Comparison of ENCODE assay signal across 21 cellular contexts in the genomic region with DNA sequence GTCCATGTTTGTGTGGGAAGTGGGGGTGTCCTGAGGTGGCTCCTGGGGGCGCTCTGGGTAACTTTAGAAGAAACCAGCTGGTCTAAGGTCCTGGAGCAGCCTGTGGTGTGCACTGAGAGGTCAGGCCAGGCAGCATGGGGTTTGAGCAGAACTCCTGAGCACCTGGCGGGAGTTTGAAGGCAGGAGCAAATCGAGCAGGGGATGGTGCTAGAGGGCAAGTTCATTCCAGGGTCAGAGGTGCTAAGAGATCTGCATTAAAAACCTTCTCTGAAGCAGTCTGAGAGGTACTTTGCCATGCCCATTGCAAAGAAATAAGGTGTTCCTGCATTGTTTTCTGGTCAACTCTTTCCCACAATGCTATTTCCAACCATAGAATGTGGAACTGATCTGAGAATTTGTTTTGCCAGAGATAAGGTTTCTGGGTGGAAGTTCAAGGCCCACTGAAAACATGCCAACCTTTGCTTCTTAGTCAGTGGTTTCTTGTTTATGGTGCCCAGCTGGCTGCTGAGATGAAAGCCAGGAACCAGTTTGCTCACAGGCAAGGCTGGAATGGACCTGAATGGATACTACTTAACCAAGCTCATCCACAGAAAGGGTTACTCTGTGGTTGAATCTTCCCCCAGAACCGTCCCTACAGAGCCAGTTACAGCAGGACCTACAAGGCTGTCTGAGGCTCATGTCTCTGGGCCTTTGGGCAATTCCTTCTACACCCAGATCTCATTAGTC.
DNase-seq lines count a peak whose midpoint lies in the region; ATAC-seq and TF ChIP-seq lines count a peak whose summit lies in the region.
"Had no signal": no experiment of that assay in that cellular context is flagged by ENCODE, and none has a peak within 500 bp of the region (broad histone marks: within the 10 kb centered on the region; RNA-seq: fewer than 3 reads in every experiment).

No MANE protein-coding gene starts in this region.

- no peak overlapping the region for H3K27ac Mint-ChIP-seq in H9
- H3K27ac Mint-ChIP-seq in effector memory CD8-positive, alpha-beta T cell = no peak overlapping the region
- H3K27ac Mint-ChIP-seq: activated B cell treated with CpG ODN at 0.5 μM for 24 hours; activated CD4-positive, alpha-beta memory T cell treated with anti-CD3 and anti-CD28 coated beads for 36 hours; natural killer cell had no signal

- H3K27me3 ChIP-seq in fibroblast of lung (ENCODE audit: control insufficient read depth, insufficient read depth, low read length) (no peaks in the 10 kb centered on the region), H9 (ENCODE audit: insufficient read depth, low read length) (no peaks in the 10 kb centered on the region)
- H3K27me3 ChIP-seq: thyroid gland had no signal

- TF ChIP-seq CTCF in fibroblast of lung (conservative IDR thresholded peaks at IDR 0.05 in 1 of 2, IDR thresholded peaks at IDR 0.05 in 1 of 2; ENCODE audit: low read depth in 1 of 2, low read length in 2 of 2) (no peak), H9 (conservative IDR thresholded peaks at IDR 0.05) (no peak)

- no peak overlapping the region for H4K5ac ChIP-seq in H9 (ENCODE audit: insufficient read length, low read depth, low read length)

- H3K36me3 Mint-ChIP-seq in H9 (ENCODE audit: insufficient read depth in 1 of 3, low read depth in 3 of 3) = no peaks in the 10 kb centered on the region
- no peaks in the 10 kb centered on the region for H3K36me3 Mint-ChIP-seq in effector memory CD8-positive, alpha-beta T cell (ENCODE audit: insufficient read depth)
- H3K36me3 Mint-ChIP-seq: activated CD4-positive, alpha-beta memory T cell treated with anti-CD3 and anti-CD28 coated beads for 36 hours; natural killer cell had no signal

- no peak overlapping the region for H3K4ac ChIP-seq in H9 (ENCODE audit: low read depth, low read length)

- H3K9me3 Mint-ChIP-seq in H9 = no peaks in the 10 kb centered on the region; a peak in 1 of 5 replicates
- no peaks in the 10 kb centered on the region for H3K9me3 Mint-ChIP-seq in effector memory CD8-positive, alpha-beta T cell
- H3K9me3 Mint-ChIP-seq: activated B cell treated with CpG ODN at 0.5 μM for 24 hours; activated CD4-positive, alpha-beta memory T cell treated with anti-CD3 and anti-CD28 coated beads for 36 hours; natural killer cell had no signal

- no peak overlapping the region for H3K4me3 Mint-ChIP-seq in H9
- no peak overlapping the region for H3K4me3 Mint-ChIP-seq in effector memory CD8-positive, alpha-beta T cell
- H3K4me3 Mint-ChIP-seq: activated B cell treated with CpG ODN at 0.5 μM for 24 hours; activated CD4-positive, alpha-beta memory T cell treated with anti-CD3 and anti-CD28 coated beads for 36 hours; natural killer cell had no signal

- H2BK15ac ChIP-seq in H9 (ENCODE audit: low read depth, low read length) = no peak overlapping the region

- H3K79me1 ChIP-seq in H9 (ENCODE audit: insufficient read depth, low read depth, low read length, poor library complexity, severe bottlenecking) = no peaks in the 10 kb centered on the region

- no peak overlapping the region for H3K23ac ChIP-seq in H9 (ENCODE audit: insufficient read length, low read depth, low read length)

- H3K4me2 ChIP-seq in fibroblast of lung (ENCODE audit: extremely low read depth, insufficient read depth, low read length) (no peak overlapping the region), H9 (ENCODE audit: insufficient read depth, insufficient read length, low read length) (no peak overlapping the region)

- H3K27ac ChIP-seq in fibroblast of lung (ENCODE audit: insufficient read depth, low read length) (no peak overlapping the region), H9 (ENCODE audit: insufficient read length, low read depth, low read length) (no peak overlapping the region)
- H3K27ac ChIP-seq: thyroid gland had no signal

- H3K4me1 ChIP-seq in fibroblast of lung (ENCODE audit: control insufficient read depth, extremely low read depth, insufficient read depth, low read length) (no peaks in the 10 kb centered on the region), H9 (ENCODE audit: insufficient read depth, low read length) (no peaks in the 10 kb centered on the region)
- H3K4me1 ChIP-seq: thyroid gland had no signal

- H3K4me1 Mint-ChIP-seq in H9 = 0 out of 4 replicates have a peak, but pooled peaks cover 0 to 1% of the 10 kb centered on the region in 2 experiments
- no peaks in the 10 kb centered on the region for H3K4me1 Mint-ChIP-seq in effector memory CD8-positive, alpha-beta T cell (ENCODE audit: low read depth in 2 of 2)
- H3K4me1 Mint-ChIP-seq: activated B cell treated with CpG ODN at 0.5 μM for 24 hours, natural killer cell had no signal

- H2BK20ac ChIP-seq in H9 (ENCODE audit: low read depth, low read length, poor library complexity, severe bottlenecking) = no peak overlapping the region

- no peak overlapping the region for H3K56ac ChIP-seq in H9 (ENCODE audit: insufficient read length, low read depth, low read length)

- no peak for ATAC-seq in effector memory CD8-positive, alpha-beta T cell (replicated peaks)
- ATAC-seq: natural killer cell had no signal

- H3K9me3 ChIP-seq in fibroblast of lung (ENCODE audit: control insufficient read depth, insufficient read depth, low read depth, low read length) = no peaks in the 10 kb centered on the region
- H3K9me3 ChIP-seq in H9 (ENCODE audit: control insufficient read depth, low read depth, low read length) = no peaks in the 10 kb centered on the region
- H3K9me3 ChIP-seq: thyroid gland had no signal

- H3K9ac ChIP-seq in fibroblast of lung (ENCODE audit: insufficient read depth, low read length) (no peak overlapping the region), H9 (ENCODE audit: extremely low read depth, insufficient read length, low read length) (no peak overlapping the region)

- no peaks in the 10 kb centered on the region for H4K20me1 ChIP-seq in fibroblast of lung (ENCODE audit: control insufficient read depth, extremely low read depth, insufficient read depth, low read length)
- no peaks in the 10 kb centered on the region for H4K20me1 ChIP-seq in H9 (ENCODE audit: control insufficient read depth, insufficient read depth, insufficient read length)

- no peak overlapping the region for H2AFZ ChIP-seq in fibroblast of lung (ENCODE audit: low read length)
- no peak overlapping the region for H2AFZ ChIP-seq in H9 (ENCODE audit: low read length)

- H2BK12ac ChIP-seq in H9 (ENCODE audit: insufficient read length, low read depth, low read length) = no peak overlapping the region

- DNase-seq in Daoy (ENCODE audit: low read depth) = peak; percentile 21
- peak; percentile 4 for DNase-seq in RPMI8226
- peak; percentile 67 to 78 for DNase-seq in fibroblast of lung (ENCODE audit: low read depth in 2 of 2)
- DNase-seq in renal cortical epithelial cell (ENCODE audit: low read depth) = peak; percentile 13
- no peak for DNase-seq in NCI-H1105 (lab: John Stamatoyannopoulos, UW)
- no peak for DNase-seq in H9
- no peak for DNase-seq in anterior cingulate cortex (lab: John Stamatoyannopoulos, UW)
- no peak for DNase-seq in effector memory CD8-positive, alpha-beta T cell
- DNase-seq: activated B cell treated with CpG ODN at 0.5 μM for 24 hours; activated CD4-positive, alpha-beta memory T cell treated with anti-CD3 and anti-CD28 coated beads for 36 hours; activated T-cell treated with anti-CD3 and anti-CD28 coated beads for 4 hours; AML-193; aorta; natural killer cell; NCI-H1417 treated with DMSO at 0.1 percent for 48 hours; NCI-H2171 treated with DMSO at 0.1 percent for 48 hours; NCI-H526 treated with DMSO at 0.1 percent for 48 hours; stimulated activated CD4-positive, alpha-beta T cell treated with anti-CD3 and anti-CD28 coated beads, Interleukin-2, amount 100 ng/mL, for 24 hours; stimulated activated naive CD4-positive, alpha-beta T cell treated with Interleukin-2 at 50 U/mL for 16 hours; T-helper 9 cell; thyroid gland had no signal

- peaks cover 4% of the 10 kb centered on the region for H3K27me3 Mint-ChIP-seq in H9 (ENCODE audit: low read depth)
- peaks cover 15 to 16% of the 10 kb centered on the region in 2 donors for H3K27me3 Mint-ChIP-seq in effector memory CD8-positive, alpha-beta T cell

- H3K4me3 ChIP-seq in fibroblast of lung (replicated peaks in 1 of 4; ENCODE audit: control extremely low read depth in 1 of 4, insufficient read depth in 1 of 4, low read depth in 3 of 4, low read length in 4 of 4) = no peak overlapping the region
- H3K4me3 ChIP-seq: thyroid gland had no signal

- no CpG with 5 or more reads among the region's 4 CpGs for WGBS in H9 (ENCODE audit: extremely low coverage, insufficient read length, low lambda C conversion rate)

- H2BK5ac ChIP-seq in H9 (ENCODE audit: insufficient read length, low read length) = no peak overlapping the region

- no peaks in the 10 kb centered on the region for H3K23me2 ChIP-seq in H9 (ENCODE audit: insufficient read length, low read depth, low read length, poor library complexity, severe bottlenecking)

- H4K8ac ChIP-seq in H9 (replicated peaks; ENCODE audit: insufficient read length, low read depth, low read length) = no peak overlapping the region

- H3T11ph ChIP-seq in H9 (ENCODE audit: low read length) = no peak overlapping the region

- no peak overlapping the region for H4K91ac ChIP-seq in H9 (ENCODE audit: insufficient read length, low read depth, low read length)

- no peak overlapping the region for H2BK120ac ChIP-seq in H9 (ENCODE audit: low read depth, low read length, poor library complexity, severe bottlenecking)

- no peak overlapping the region for H3K14ac ChIP-seq in H9 (ENCODE audit: insufficient read depth, low read length)

- no peaks in the 10 kb centered on the region for H3K36me3 ChIP-seq in fibroblast of lung (ENCODE audit: control insufficient read depth, insufficient read depth, low read length)
- H3K36me3 ChIP-seq: thyroid gland had no signal

- no peaks in the 10 kb centered on the region for H3K79me2 ChIP-seq in fibroblast of lung (ENCODE audit: control insufficient read depth, insufficient read depth, low read length)
- no peaks in the 10 kb centered on the region for H3K79me2 ChIP-seq in H9 (ENCODE audit: insufficient read depth, low read length)

- no peak overlapping the region for H2AK5ac ChIP-seq in H9 (ENCODE audit: insufficient read length, low read length)

- H3K18ac ChIP-seq in H9 (ENCODE audit: insufficient read length, low read depth, low read length) = no peak overlapping the region

Comparison
In these comparisons a context has a peak if more than half of its experiments do, and no peak if none do; other contexts are left out.
1. DNase-seq: peak in Daoy (single experiment), RPMI8226 (single experiment), fibroblast of lung (2 of 2) and renal cortical epithelial cell (single experiment); none in NCI-H1105 (single experiment), H9 (single experiment), anterior cingulate cortex (0 of 58) and effector memory CD8-positive, alpha-beta T cell (0 of 3).